In genomic region chr4:38600575-38600974, GRCh38 we compare ENCODE assay signal across 17 cellular contexts.
DNase-seq lines count a peak whose midpoint lies in the region; ATAC-seq, FAIRE-seq and TF ChIP-seq lines count a peak whose summit lies in the region.
"Had no signal": no experiment of that assay in that cellular context is flagged by ENCODE, and none has a peak within 500 bp of the region (broad histone marks: within the 10 kb centered on the region; RNA-seq: fewer than 3 reads in every experiment).

No MANE protein-coding gene starts in this region.

- CTCF ChIA-PET in K562 (lab: Yijun Ruan, JAX; ENCODE audit: low intra/inter-chr PET ratio) = no interaction called here

- no peaks in the 10 kb centered on the region for H3K9me3 ChIP-seq in K562 (replicated peaks; ENCODE audit: control insufficient read depth, insufficient read depth, low read depth, low read length)
- no peaks in the 10 kb centered on the region for H3K9me3 ChIP-seq in neutrophil
- H3K9me3 ChIP-seq in Peyer's patch = no peaks in the 10 kb centered on the region
- H3K9me3 ChIP-seq: sigmoid colon had no signal

- H3K27me3 ChIP-seq in K562 (ENCODE audit: control insufficient read depth in 2 of 2, insufficient read depth in 2 of 2, low read length in 2 of 2) (no peaks in the 10 kb centered on the region), neutrophil (no peaks in the 10 kb centered on the region), Peyer's patch (no peaks in the 10 kb centered on the region)
- H3K27me3 ChIP-seq: brain microvascular endothelial cell, sigmoid colon had no signal

- TF ChIP-seq CTCF in NB4 (IDR thresholded peaks at IDR 0.05; ENCODE audit: low read depth, low read length) (peak; percentile 4), K562 (IDR thresholded peaks at IDR 0.05 in 2 of 3, conservative IDR thresholded peaks at IDR 0.05 in 1 of 3; ENCODE audit: insufficient read depth in 2 of 3, low read depth in 1 of 3, low read length in 3 of 3) (no peak), neutrophil (IDR thresholded peaks at IDR 0.05) (no peak), Peyer's patch (IDR thresholded peaks at IDR 0.05) (peak in 2 of 6 experiments; percentile 35 to 46)

- in situ Hi-C loops in K562 (cut with MboI) = no loop called here

- TF ChIP-seq EP300 in K562 (IDR thresholded peaks at IDR 0.05; ENCODE audit: low read length) = no peak

- no peak for TF ChIP-seq POLR2A in NB4 (IDR thresholded peaks at IDR 0.05; ENCODE audit: extremely low read depth, insufficient read length)
- TF ChIP-seq POLR2A in K562 (conservative IDR thresholded peaks at IDR 0.05) = no peak
- no peak for TF ChIP-seq POLR2A in Peyer's patch (IDR thresholded peaks at IDR 0.05)

- ATAC-seq in K562 (peak; percentile 40; the same call in 2 of the 3 replicates), HG02588 (IDR thresholded peaks at IDR 0.05; ENCODE audit: unreplicated experiment) (no peak)
- ATAC-seq: activated naive CD4-positive, alpha-beta T cell treated with anti-CD3 and anti-CD28 coated beads, Interleukin-2, amount 50 U/mL, for 72 hours had no signal

- no peaks in the 10 kb centered on the region for H3K9me1 ChIP-seq in K562 (ENCODE audit: control insufficient read depth, insufficient read depth, low read length)

- H3K4me2 ChIP-seq in K562 (ENCODE audit: insufficient read depth, low read length) = no peak overlapping the region

- H3K79me2 ChIP-seq in K562 (ENCODE audit: control insufficient read depth, insufficient read depth, low read length) = no peaks in the 10 kb centered on the region

- POLR2A ChIA-PET in K562 (lab: Yijun Ruan, JAX) = no interaction called here

- H3K27ac ChIP-seq in K562 (ENCODE audit: extremely low read depth, low read depth, low read length) (no peak overlapping the region), neutrophil (peak overlapping the region; percentile 71), Peyer's patch (no peak overlapping the region)
- H3K27ac ChIP-seq: brain microvascular endothelial cell, sigmoid colon had no signal

- H3K36me3 ChIP-seq in K562 (ENCODE audit: control insufficient read depth, insufficient read depth, low read length) (no peaks in the 10 kb centered on the region), neutrophil (no peaks in the 10 kb centered on the region), Peyer's patch (no peaks in the 10 kb centered on the region)
- H3K36me3 ChIP-seq: brain microvascular endothelial cell, sigmoid colon had no signal

- WGBS in K562 (ENCODE audit: insufficient coverage, low coverage, missing lambda C conversion rate) = 55% methylated on average over 4 of the region's 4 CpGs

- TF ChIP-seq RAD21 in K562 (CRISPR knock-in tag; conservative IDR thresholded peaks at IDR 0.05 in 1 of 2, IDR thresholded peaks at IDR 0.05 in 1 of 2) = peak in 1 of 2 experiments; percentile 16; a peak in 1 of 4 replicates

- intact Hi-C loops in K562 (cut with micrococcal nuclease) = no loop called here

- DNase-seq in DMS53 treated with DMSO at 0.1 percent for 48 hours (lab: John Stamatoyannopoulos, UW; ENCODE audit: unreplicated experiment) = peak; percentile 71
- DNase-seq in NB4 (ENCODE audit: low read depth) = peak; percentile 45
- DNase-seq in K562 (ENCODE audit: extremely low read depth in 1 of 4, low spot score in 3 of 4) = no peak
- no peak for DNase-seq in Peyer's patch
- DNase-seq in H4 (ENCODE audit: low spot score) = no peak
- DNase-seq: activated CD4-positive, alpha-beta T cell treated with anti-CD3 and anti-CD28 coated beads, Interleukin-2, amount 50 U/mL, for 48 hours; activated T-cell treated with anti-CD3 and anti-CD28 coated beads, Interleukin-2, amount 50 U/mL, for 24 hours; DMS79; sigmoid colon; stimulated activated CD4-positive, alpha-beta T cell treated with anti-CD3 and anti-CD28 coated beads, Interleukin-2, amount 100 ng/mL, for 48 hours; stimulated activated CD8-positive, alpha-beta memory T cell treated with anti-CD3 and anti-CD28 coated beads, Interleukin-4, amount 100 ng/mL, for 48 hours had no signal

- peaks cover 12 to 28% of the 10 kb centered on the region in 2 experiments; a peak in 4 of 5 replicates for H3K4me1 ChIP-seq in K562 (replicated peaks in 1 of 2; ENCODE audit: control insufficient read depth in 2 of 2, insufficient read depth in 2 of 2, low read length in 2 of 2)
- H3K4me1 ChIP-seq in neutrophil (ENCODE audit: control insufficient read depth in 1 of 2, insufficient read depth in 1 of 2, low read depth in 1 of 2, low read length in 1 of 2) = peaks cover 18 to 32% of the 10 kb centered on the region in 2 experiments
- peaks cover 0 to 2% (median 0%) of the 10 kb centered on the region in 4 donors for H3K4me1 ChIP-seq in Peyer's patch

- no TSS peak for BruUV-seq in K562 (replicated peaks; lab: Mats Ljungman, UMichigan)

- H3K9ac ChIP-seq in K562 (ENCODE audit: insufficient read depth in 1 of 2, low read depth in 2 of 2, low read length in 2 of 2) = no peak overlapping the region

- H4K20me1 ChIP-seq in K562 (replicated peaks; ENCODE audit: control insufficient read depth, insufficient read depth, low read length) = no peaks in the 10 kb centered on the region

- peak overlapping the region; percentile 30; the same call in 1 of the 2 replicates for H2AFZ ChIP-seq in K562 (ENCODE audit: low read depth, low read length)

- no peak for FAIRE-seq in K562 (lab: Jason Lieb, UNC)
- FAIRE-seq: islet of Langerhans, RCC 7860 had no signal

- H3K4me3 ChIP-seq in NB4 (ENCODE audit: low read depth, low read length) = no peak overlapping the region
- no peak overlapping the region for H3K4me3 ChIP-seq in K562
- no peak overlapping the region for H3K4me3 ChIP-seq in neutrophil (ENCODE audit: low read depth in 1 of 2, low read length in 1 of 2)
- H3K4me3 ChIP-seq in Peyer's patch = no peak overlapping the region
- H3K4me3 ChIP-seq: sigmoid colon had no signal

TF ChIP-seq in K562, 482 proteins besides CTCF, POLR2A, EP300 and RAD21:
- peak; percentile 50; the same call in 1 of the 2 replicates for TF ChIP-seq SPI1 (IDR thresholded peaks at IDR 0.05; ENCODE audit: borderline replicate concordance, low read depth, low read length)
- no peak for TF ChIP-seq FOXK1 (CRISPR knock-in tag; IDR thresholded peaks at IDR 0.05; ENCODE audit: borderline replicate concordance)
- no peak for TF ChIP-seq STAT6 (CRISPR knock-in tag; IDR thresholded peaks at IDR 0.05)
- no peak for TF ChIP-seq KDM5B (IDR thresholded peaks at IDR 0.05; ENCODE audit: insufficient replicate concordance, low read depth, low read length)
- TF ChIP-seq FOXA3 (CRISPR knock-in tag; conservative IDR thresholded peaks at IDR 0.05 in 1 of 2, IDR thresholded peaks at IDR 0.05 in 1 of 2) = no peak
- no peak for TF ChIP-seq BDP1 (IDR thresholded peaks at IDR 0.05; ENCODE audit: insufficient read depth, insufficient read length)
- TF ChIP-seq CGGBP1 (CRISPR knock-in tag; IDR thresholded peaks at IDR 0.05) = no peak

Comparison
In these comparisons a context has a peak if more than half of its experiments do, and no peak if none do; other contexts are left out.
1. DNase-seq: peak in DMS53 treated with DMSO at 0.1 percent for 48 hours (single experiment) and NB4 (single experiment); none in K562 (0 of 4), Peyer's patch (0 of 3) and H4 (single experiment).